Comparison of ENCODE assay signal across 28 cellular contexts in genomic region chr13:67742478-67742877, GRCh38.
"Had no signal": no experiment of that assay in that cellular context is flagged by ENCODE, and none has a peak within 500 bp of the region (broad histone marks: within the 10 kb centered on the region; RNA-seq: fewer than 3 reads in every experiment).

No MANE protein-coding gene starts in this region.

- H3K27me3 ChIP-seq: Peyer's patch, SJCRH30 had no signal

- H3K4me2 ChIP-seq: SK-N-SH had no signal

- H3K4me3 Mint-ChIP-seq: activated B cell treated with CpG ODN at 0.5 μM for 24 hours; activated CD4-positive, alpha-beta T cell treated with anti-CD3 and anti-CD28 coated beads, Interleukin-2, amount 10 ng/mL, durations not matched to agents 24 days and 14 days; activated CD8-positive, alpha-beta memory T cell treated with anti-CD3 and anti-CD28 coated beads, Interleukin-2, amount 10 ng/mL, durations not matched to agents 7 days and 5 days; activated naive CD4-positive, alpha-beta T cell treated with anti-CD3 and anti-CD28 coated beads, Interleukin-2, amount 50 U/mL, for 24 hours; activated T-cell treated with anti-CD3 and anti-CD28 coated beads, Interleukin-2, amount 50 U/mL, for 24 hours; activated T-helper 1 cell treated with anti-CD3 and anti-CD28 coated beads, Interleukin-12 subunit alpha, Interleukin-12 subunit beta, Interleukin-2, Interleukin-4 antibody, amounts not matched to agents 30 ng/mL and 10 ng/mL and 1 ng/mL, durations not matched to agents 14 hours and 24 hours and 36 hours; central memory CD8-positive, alpha-beta T cell had no signal

- H3K4me1 Mint-ChIP-seq: activated B cell treated with CpG ODN at 0.5 μM for 24 hours; activated CD4-positive, alpha-beta T cell treated with anti-CD3 and anti-CD28 coated beads, Interleukin-2, amount 10 ng/mL, durations not matched to agents 24 days and 14 days; activated CD8-positive, alpha-beta memory T cell treated with anti-CD3 and anti-CD28 coated beads, Interleukin-2, amount 10 ng/mL, durations not matched to agents 7 days and 5 days; activated naive CD4-positive, alpha-beta T cell treated with anti-CD3 and anti-CD28 coated beads, Interleukin-2, amount 50 U/mL, for 24 hours; central memory CD8-positive, alpha-beta T cell had no signal

- H3K9me3 Mint-ChIP-seq: brain had no signal

- H3K27me3 Mint-ChIP-seq: activated B cell treated with CpG ODN at 0.5 μM for 24 hours; activated CD4-positive, alpha-beta T cell treated with anti-CD3 and anti-CD28 coated beads, Interleukin-2, amount 10 ng/mL, durations not matched to agents 24 days and 14 days; activated CD8-positive, alpha-beta memory T cell treated with anti-CD3 and anti-CD28 coated beads, Interleukin-2, amount 10 ng/mL, durations not matched to agents 7 days and 5 days; activated naive CD4-positive, alpha-beta T cell treated with anti-CD3 and anti-CD28 coated beads, Interleukin-2, amount 50 U/mL, for 24 hours; activated T-cell treated with anti-CD3 and anti-CD28 coated beads, Interleukin-2, amount 50 U/mL, for 24 hours; brain; central memory CD8-positive, alpha-beta T cell had no signal

- H3K4me3 ChIP-seq: Peyer's patch, SJCRH30 had no signal

- H3K36me3 ChIP-seq: Peyer's patch, SJCRH30 had no signal

- DNase-seq: activated B cell treated with CpG ODN at 0.5 μM for 24 hours; activated CD4-positive, alpha-beta T cell treated with anti-CD3 and anti-CD28 coated beads for 1 hour; activated CD4-positive, alpha-beta T cell treated with anti-CD3 and anti-CD28 coated beads, Interleukin-2, amount 10 ng/mL, durations not matched to agents 24 days and 14 days; activated CD4-positive, alpha-beta T cell treated with anti-CD3 and anti-CD28 coated beads, Interleukin-2, amount 50 U/mL, for 48 hours; activated CD8-positive, alpha-beta memory T cell treated with anti-CD3 and anti-CD28 coated beads, Interleukin-2, amount 10 ng/mL, durations not matched to agents 7 days and 5 days; activated effector memory CD4-positive, alpha-beta T cell treated with Interleukin-2 at 50 U/mL for 16 hours; activated naive CD4-positive, alpha-beta T cell; activated T-cell treated with anti-CD3 and anti-CD28 coated beads, Interleukin-2, amount 50 U/mL, for 24 hours; aorta; KBM-7; NCI-H1048; NCI-H146; NCI-H187 treated with DMSO at 0.1 percent for 48 hours; NCI-H2107; NCI-H2171 treated with DMSO at 0.1 percent for 48 hours; NCI-H226; NCI-H526; NCI-H774; Peyer's patch; Right ventricle myocardium superior; SJCRH30; SK-N-SH; SW 1271 had no signal

- H3K4me1 ChIP-seq: Peyer's patch had no signal

- H3K27ac ChIP-seq: Peyer's patch, RWPE1, SJCRH30 had no signal

- H3K27ac Mint-ChIP-seq: activated B cell treated with CpG ODN at 0.5 μM for 24 hours; activated CD4-positive, alpha-beta T cell treated with anti-CD3 and anti-CD28 coated beads, Interleukin-2, amount 10 ng/mL, durations not matched to agents 24 days and 14 days; activated CD8-positive, alpha-beta memory T cell treated with anti-CD3 and anti-CD28 coated beads, Interleukin-2, amount 10 ng/mL, durations not matched to agents 7 days and 5 days; activated naive CD4-positive, alpha-beta T cell treated with anti-CD3 and anti-CD28 coated beads, Interleukin-2, amount 50 U/mL, for 24 hours; activated T-cell treated with anti-CD3 and anti-CD28 coated beads, Interleukin-2, amount 50 U/mL, for 24 hours; activated T-helper 1 cell treated with anti-CD3 and anti-CD28 coated beads, Interleukin-12 subunit alpha, Interleukin-12 subunit beta, Interleukin-2, Interleukin-4 antibody, amounts not matched to agents 30 ng/mL and 10 ng/mL and 1 ng/mL, durations not matched to agents 14 hours and 24 hours and 36 hours had no signal

- H3K9me3 ChIP-seq: Peyer's patch, SJCRH30, SK-N-SH had no signal

- ATAC-seq: activated CD8-positive, alpha-beta memory T cell treated with anti-CD3 and anti-CD28 coated beads, Interleukin-2, amount 10 ng/mL, durations not matched to agents 7 days and 5 days had no signal

- H3K36me3 Mint-ChIP-seq: activated CD8-positive, alpha-beta memory T cell treated with anti-CD3 and anti-CD28 coated beads, Interleukin-2, amount 10 ng/mL, durations not matched to agents 7 days and 5 days; activated naive CD4-positive, alpha-beta T cell treated with anti-CD3 and anti-CD28 coated beads, Interleukin-2, amount 50 U/mL, for 24 hours; brain had no signal

- H3K9ac ChIP-seq: SK-N-SH had no signal
